ENCODE assay signal across 12 cellular contexts in the genomic region with DNA sequence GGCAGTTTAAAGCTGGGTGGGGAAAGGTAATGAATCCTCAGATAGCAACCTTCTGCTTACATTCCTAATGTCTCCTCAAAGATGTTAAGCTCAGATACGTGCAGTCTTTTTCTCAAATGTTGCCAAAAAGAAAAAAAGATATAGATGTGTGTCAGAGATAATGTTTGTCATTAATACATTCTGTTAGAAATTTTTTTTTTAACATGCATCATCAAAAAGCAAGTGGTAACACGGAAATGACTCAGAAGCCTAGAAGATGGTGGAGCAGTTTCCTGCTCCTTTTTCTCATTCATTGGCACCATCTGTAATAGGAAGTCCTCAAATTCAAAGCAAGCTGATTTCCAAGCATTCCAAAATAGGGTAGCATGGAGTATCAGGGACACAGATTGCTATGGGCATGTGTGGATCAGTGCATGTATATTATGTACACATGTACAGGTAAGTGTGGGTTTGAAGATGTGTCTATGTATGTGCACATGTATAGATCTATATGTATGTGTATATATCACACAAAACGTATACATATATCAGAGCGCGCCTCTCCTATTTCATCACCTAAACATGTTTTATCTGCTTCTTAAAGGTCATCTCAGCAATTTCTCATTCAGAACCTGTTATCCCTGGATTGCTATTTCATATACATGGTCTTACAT.
DNase-seq lines count a peak whose midpoint lies in the region; ATAC-seq and TF ChIP-seq lines count a peak whose summit lies in the region.
"Had no signal": no experiment of that assay in that cellular context is flagged by ENCODE, and none has a peak within 500 bp of the region (broad histone marks: within the 10 kb centered on the region; RNA-seq: fewer than 3 reads in every experiment).

No MANE protein-coding gene starts in this region.

- peaks cover 33% of the 10 kb centered on the region for H3K4me1 Mint-ChIP-seq in activated naive CD4-positive, alpha-beta T cell treated with anti-CD3 and anti-CD28 coated beads for 36 hours (ENCODE audit: low read depth)
- H3K4me1 Mint-ChIP-seq in activated CD4-positive, alpha-beta memory T cell treated with anti-CD3 and anti-CD28 coated beads for 36 hours (ENCODE audit: low read depth): peaks cover 23% of the 10 kb centered on the region
- H3K4me1 Mint-ChIP-seq: B cell, memory B cell had no signal

- no peak for ATAC-seq in HG03280 (IDR thresholded peaks at IDR 0.05; ENCODE audit: unreplicated experiment)

- intact Hi-C loops in activated naive CD4-positive, alpha-beta T cell treated with anti-CD3 and anti-CD28 coated beads for 36 hours (cut with micrococcal nuclease): loop anchor here (1.0 kb wide), 1 partner anchor 14 kb away; no protein-coding TSS in a partner anchor
- intact Hi-C loops in activated CD4-positive, alpha-beta memory T cell treated with anti-CD3 and anti-CD28 coated beads for 36 hours (cut with micrococcal nuclease): loop anchor here (1.0 to 2.0 kb wide), 2 partner anchors 11 to 15 kb away; no protein-coding TSS in a partner anchor

- H3K4me3 ChIP-seq in fibroblast of the aortic adventitia (ENCODE audit: low read depth, low read length) (no peak overlapping the region), subcutaneous abdominal adipose tissue (ENCODE audit: low read depth in 1 of 5, low read length in 5 of 5) (no peak overlapping the region)

- H3K27ac Mint-ChIP-seq in activated naive CD4-positive, alpha-beta T cell treated with anti-CD3 and anti-CD28 coated beads for 36 hours: peak overlapping the region; percentile 64
- H3K27ac Mint-ChIP-seq in activated CD4-positive, alpha-beta memory T cell treated with anti-CD3 and anti-CD28 coated beads for 36 hours: peak overlapping the region; percentile 69
- H3K27ac Mint-ChIP-seq: B cell, memory B cell had no signal

- H3K4me3 Mint-ChIP-seq in activated naive CD4-positive, alpha-beta T cell treated with anti-CD3 and anti-CD28 coated beads for 36 hours: no peak overlapping the region
- no peak overlapping the region for H3K4me3 Mint-ChIP-seq in activated CD4-positive, alpha-beta memory T cell treated with anti-CD3 and anti-CD28 coated beads for 36 hours
- H3K4me3 Mint-ChIP-seq: B cell, memory B cell had no signal

- no peaks in the 10 kb centered on the region for H3K9me3 Mint-ChIP-seq in activated naive CD4-positive, alpha-beta T cell treated with anti-CD3 and anti-CD28 coated beads for 36 hours
- no peaks in the 10 kb centered on the region for H3K9me3 Mint-ChIP-seq in activated CD4-positive, alpha-beta memory T cell treated with anti-CD3 and anti-CD28 coated beads for 36 hours
- H3K9me3 Mint-ChIP-seq: memory B cell had no signal

- H3K36me3 Mint-ChIP-seq in activated naive CD4-positive, alpha-beta T cell treated with anti-CD3 and anti-CD28 coated beads for 36 hours (ENCODE audit: low read depth): peaks cover 19% of the 10 kb centered on the region
- H3K36me3 Mint-ChIP-seq in activated CD4-positive, alpha-beta memory T cell treated with anti-CD3 and anti-CD28 coated beads for 36 hours: peaks cover 39% of the 10 kb centered on the region

- H3K27ac ChIP-seq in subcutaneous abdominal adipose tissue (ENCODE audit: low read depth, low read length): peak overlapping the region; percentile 51
- H3K27ac ChIP-seq: RWPE1 had no signal

- no peak for DNase-seq in activated naive CD4-positive, alpha-beta T cell treated with anti-CD3 and anti-CD28 coated beads for 36 hours
- DNase-seq in activated naive CD4-positive, alpha-beta T cell treated with Interleukin-2 at 50 U/mL for 16 hours: no peak
- no peak for DNase-seq in activated CD4-positive, alpha-beta memory T cell treated with anti-CD3 and anti-CD28 coated beads for 36 hours
- DNase-seq in fibroblast of the aortic adventitia (ENCODE audit: low read depth) (peak; percentile 57), NCI-H1092 (lab: John Stamatoyannopoulos, UW) (no peak), AG08395 (ENCODE audit: low spot score) (no peak)
- DNase-seq: activated CD4-positive, alpha-beta T cell treated with anti-CD3 and anti-CD28 coated beads for 1 hour had no signal

- POLR2A ChIA-PET in activated CD4-positive, alpha-beta memory T cell treated with anti-CD3 and anti-CD28 coated beads for 36 hours (lab: Charles Lee): no interaction called here

- CTCF ChIA-PET in activated naive CD4-positive, alpha-beta T cell treated with anti-CD3 and anti-CD28 coated beads for 36 hours (lab: Charles Lee): interaction anchor here (0.7 kb wide), 1 partner anchor 59 kb away, joined by 3 read pairs; no protein-coding TSS in a partner anchor
- CTCF ChIA-PET in activated CD4-positive, alpha-beta memory T cell treated with anti-CD3 and anti-CD28 coated beads for 36 hours (lab: Charles Lee): interaction anchor here (0.6 to 1.7 kb wide), 2 partner anchors 10 to 28 kb away, joined by 3 to 4 read pairs; no protein-coding TSS in a partner anchor

- H3K27me3 ChIP-seq in subcutaneous abdominal adipose tissue (ENCODE audit: control insufficient read depth in 5 of 5, insufficient read depth in 4 of 5, low read length in 5 of 5): no peaks in the 10 kb centered on the region

- no peak overlapping the region for H3K9ac ChIP-seq in subcutaneous abdominal adipose tissue (ENCODE audit: low read length in 5 of 5)

- peaks cover 0 to 24% (median 21%) of the 10 kb centered on the region in 5 donors for H3K4me1 ChIP-seq in subcutaneous abdominal adipose tissue (ENCODE audit: control insufficient read depth in 5 of 5, insufficient read depth in 5 of 5, low read length in 5 of 5)

- H3K9me3 ChIP-seq in subcutaneous abdominal adipose tissue (ENCODE audit: control insufficient read depth in 5 of 5, low read length in 5 of 5): no peaks in the 10 kb centered on the region

- H3K36me3 ChIP-seq in subcutaneous abdominal adipose tissue (ENCODE audit: control insufficient read depth in 5 of 5, insufficient read depth in 5 of 5, low read length in 5 of 5): peaks cover 54 to 81% (median 69%) of the 10 kb centered on the region in 5 donors

- no peaks in the 10 kb centered on the region for H3K27me3 Mint-ChIP-seq in activated naive CD4-positive, alpha-beta T cell treated with anti-CD3 and anti-CD28 coated beads for 36 hours (ENCODE audit: low read depth)
- H3K27me3 Mint-ChIP-seq in activated CD4-positive, alpha-beta memory T cell treated with anti-CD3 and anti-CD28 coated beads for 36 hours: no peaks in the 10 kb centered on the region
- H3K27me3 Mint-ChIP-seq: B cell, memory B cell had no signal

- no peak for TF ChIP-seq CTCF in fibroblast of the aortic adventitia (IDR thresholded peaks at IDR 0.05; ENCODE audit: insufficient read depth, low read length)
